In the genomic region with DNA sequence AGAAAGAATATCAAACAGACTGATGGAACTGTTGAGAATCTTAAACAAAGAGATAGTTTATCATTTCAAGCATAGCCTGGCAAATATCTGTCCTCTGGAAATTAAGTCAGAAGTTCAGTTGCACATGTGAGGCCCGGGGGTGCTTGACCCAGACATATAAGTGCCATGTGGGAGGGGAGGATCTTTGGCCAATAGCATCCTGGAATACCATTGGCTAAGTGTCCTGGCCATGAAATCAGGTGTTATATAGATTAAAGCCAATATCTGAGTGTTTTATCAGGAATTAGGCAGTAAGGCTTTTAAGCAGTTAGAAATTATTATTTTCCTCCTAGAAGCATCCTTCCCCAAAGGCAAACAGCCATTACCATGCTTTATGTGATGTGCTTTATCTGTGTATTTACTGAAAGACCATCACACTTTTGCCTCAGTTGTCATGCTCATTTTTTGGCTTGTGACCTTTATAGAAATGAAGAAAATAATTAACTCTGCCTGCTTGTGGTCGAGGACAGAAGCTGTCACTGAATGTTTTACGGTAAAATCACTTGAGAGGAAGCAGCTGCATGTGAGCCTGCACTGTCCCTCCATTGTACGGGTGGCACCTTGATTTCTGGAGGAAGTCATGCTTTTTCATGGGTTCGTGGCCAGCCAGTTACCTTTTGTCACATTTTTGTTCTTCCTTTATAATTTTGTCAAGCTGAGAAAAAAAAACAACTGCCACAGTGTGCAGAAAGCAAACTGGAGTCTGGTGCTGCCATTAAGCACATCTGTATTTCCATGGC, we compare ENCODE assay signal across 28 cellular contexts.
"Had no signal": no experiment of that assay in that cellular context is flagged by ENCODE, and none has a peak within 500 bp of the region (broad histone marks: within the 10 kb centered on the region; RNA-seq: fewer than 3 reads in every experiment).

No MANE protein-coding gene starts in this region.

- DNase-seq: activated B cell treated with CpG ODN at 0.5 μM for 24 hours; activated CD4-positive, alpha-beta memory T cell treated with anti-CD3 and anti-CD28 coated beads for 36 hours; activated CD4-positive, alpha-beta T cell treated with anti-CD3 and anti-CD28 coated beads for 4 hours; activated CD4-positive, alpha-beta T cell treated with anti-CD3 and anti-CD28 coated beads, Interleukin-2, amount 50 U/mL, for 1 hour; activated CD4-positive, CD25-positive, alpha-beta regulatory T cell treated with anti-CD3 and anti-CD28 coated beads, Interleukin-2, amount 50 U/mL, for 72 hours; activated CD8-positive, alpha-beta memory T cell treated with anti-CD3 and anti-CD28 coated beads, Interleukin-2, amount 50 U/mL, for 4 hours; activated gamma-delta T cell treated with Interleukin-2 at 50 U/mL for 16 hours; activated naive CD4-positive, alpha-beta T cell treated with anti-CD3 and anti-CD28 coated beads for 36 hours; activated T-cell treated with anti-CD3 and anti-CD28 coated beads for 4 hours; activated T-cell treated with anti-CD3 and anti-CD28 coated beads, Interleukin-2, amount 50 U/mL, for 4 hours; adrenal gland; anterior cingulate cortex; central memory CD4-positive, alpha-beta T cell; NCI-H1092 treated with DMSO at 0.1 percent for 48 hours; NCI-H146; NCI-H187 treated with DMSO at 0.1 percent for 48 hours; NCI-H2081; NCI-H226; NCI-H446 treated with DMSO at 0.1 percent for 48 hours; NCI-H524 treated with DMSO at 0.1 percent for 48 hours; SHP77; SW 1271; T-helper 1 cell; T-helper 9 cell had no signal

- H3K27ac ChIP-seq: adrenal gland, KMS-11, SJSA1 had no signal

- H3K4me1 ChIP-seq: adrenal gland, SJSA1 had no signal

- H3K4me3 ChIP-seq: adrenal gland, SJSA1 had no signal

- ATAC-seq: activated naive CD4-positive, alpha-beta T cell treated with anti-CD3 and anti-CD28 coated beads, Interleukin-2, amount 50 U/mL, for 72 hours; activated T-cell treated with anti-CD3 and anti-CD28 coated beads, Interleukin-2, amount 50 U/mL, for 4 hours; Panc1 had no signal

- H3K9me3 ChIP-seq: adrenal gland, SJSA1 had no signal

- H3K27me3 ChIP-seq: adrenal gland, SJSA1 had no signal

- H3K36me3 ChIP-seq: adrenal gland, SJSA1 had no signal
